2 cellular contexts compared by ENCODE assay signal in the genomic region with DNA sequence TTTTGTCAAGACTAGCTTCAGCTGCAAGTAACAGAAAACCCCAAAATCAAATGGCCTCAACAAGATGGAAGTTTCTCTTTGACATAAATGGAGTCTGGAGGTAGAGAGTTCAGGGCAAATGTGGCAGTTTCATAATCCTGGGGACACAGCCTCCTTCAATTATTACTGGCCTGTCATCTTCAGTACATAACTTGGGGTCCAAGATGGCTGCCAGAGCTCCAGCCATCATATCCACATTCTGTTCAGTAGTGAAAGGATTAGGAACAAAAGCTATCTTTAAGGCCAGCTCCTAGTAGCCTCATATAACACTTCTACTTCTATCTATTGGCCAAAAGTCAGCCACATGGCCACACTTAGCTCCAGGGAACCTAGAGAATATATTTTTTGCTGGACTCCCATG.
TF ChIP-seq lines count a peak whose summit lies in the region.

No MANE protein-coding gene starts in this region.

TF ChIP-seq in IMR-90, 13 proteins besides CTCF, POLR2A, EP300 and RAD21:
- TF ChIP-seq MXI1 (IDR thresholded peaks at IDR 0.05; ENCODE audit: borderline replicate concordance, low read depth, low read length) (no peak), SMC3 (IDR thresholded peaks at IDR 0.05; ENCODE audit: low read depth, low read length) (no peak)

TF ChIP-seq in K562, 482 proteins besides CTCF, POLR2A, EP300 and RAD21:
- TF ChIP-seq ASH1L (IDR thresholded peaks at IDR 0.05; ENCODE audit: borderline replicate concordance, low read depth, partially characterized antibody) (no peak), BCOR (IDR thresholded peaks at IDR 0.05) (peak; percentile 72; the same call in 1 of the 2 replicates), RBM25 (IDR thresholded peaks at IDR 0.05; ENCODE audit: low read depth, low read length, severe bottlenecking) (peak; percentile 93)
- TF ChIP-seq, protein P1, sequence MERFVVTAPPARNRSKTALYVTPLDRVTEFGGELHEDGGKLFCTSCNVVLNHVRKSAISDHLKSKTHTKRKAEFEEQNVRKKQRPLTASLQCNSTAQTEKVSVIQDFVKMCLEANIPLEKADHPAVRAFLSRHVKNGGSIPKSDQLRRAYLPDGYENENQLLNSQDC (CRISPR knock-in tag; IDR thresholded peaks at IDR 0.05): no peak
- TF ChIP-seq, protein P2, sequence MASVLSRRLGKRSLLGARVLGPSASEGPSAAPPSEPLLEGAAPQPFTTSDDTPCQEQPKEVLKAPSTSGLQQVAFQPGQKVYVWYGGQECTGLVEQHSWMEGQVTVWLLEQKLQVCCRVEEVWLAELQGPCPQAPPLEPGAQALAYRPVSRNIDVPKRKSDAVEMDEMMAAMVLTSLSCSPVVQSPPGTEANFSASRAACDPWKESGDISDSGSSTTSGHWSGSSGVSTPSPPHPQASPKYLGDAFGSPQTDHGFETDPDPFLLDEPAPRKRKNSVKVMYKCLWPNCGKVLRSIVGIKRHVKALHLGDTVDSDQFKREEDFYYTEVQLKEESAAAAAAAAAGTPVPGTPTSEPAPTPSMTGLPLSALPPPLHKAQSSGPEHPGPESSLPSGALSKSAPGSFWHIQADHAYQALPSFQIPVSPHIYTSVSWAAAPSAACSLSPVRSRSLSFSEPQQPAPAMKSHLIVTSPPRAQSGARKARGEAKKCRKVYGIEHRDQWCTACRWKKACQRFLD (CRISPR knock-in tag; IDR thresholded peaks at IDR 0.05): 0 out of 2 replicates have a peak, but pooled peaks have one; percentile 34
TF ChIP-seq in K562: peak in this region for 3.
